Comparison of ENCODE assay signal across 21 cellular contexts in genomic region chr18:28831908-28832307, GRCh38.
A peak's percentile ranks its signal among the peaks of the same experiment; 100 is the strongest.
DNase-seq lines count a peak whose midpoint lies in the region; ATAC-seq and TF ChIP-seq lines count a peak whose summit lies in the region.
"Had no signal": no experiment of that assay in that cellular context is flagged by ENCODE, and none has a peak within 500 bp of the region (broad histone marks: within the 10 kb centered on the region; RNA-seq: fewer than 3 reads in every experiment).

No MANE protein-coding gene starts in this region.

- H3K27ac ChIP-seq in GM23338 (ENCODE audit: low read depth) (no peak overlapping the region), cingulate gyrus (ENCODE audit: low read depth, low read length) (peak overlapping the region; percentile 3), OCI-LY7 (ENCODE audit: low read depth, low read length, poor library complexity, severe bottlenecking) (no peak overlapping the region)
- H3K27ac ChIP-seq: A549; BLaER1 treated with 17β-estradiol and CSF1 and Interleukin-3, amounts not matched to agents 10 nM and 100 nM had no signal

- H3K36me3 Mint-ChIP-seq in GM23338 (ENCODE audit: low read depth) = no peaks in the 10 kb centered on the region
- H3K36me3 Mint-ChIP-seq in activated CD8-positive, alpha-beta memory T cell treated with anti-CD3 and anti-CD28 coated beads, Interleukin-2, amount 10 ng/mL, durations not matched to agents 7 days and 5 days = no peaks in the 10 kb centered on the region
- H3K36me3 Mint-ChIP-seq: CD14-positive monocyte had no signal

- CTCF ChIA-PET in activated CD8-positive, alpha-beta memory T cell treated with anti-CD3 and anti-CD28 coated beads, Interleukin-2, amount 10 ng/mL, durations not matched to agents 7 days and 5 days (lab: Charles Lee) = no interaction called here
- CTCF ChIA-PET in OCI-LY7 (lab: Charles Lee; ENCODE audit: unreplicated experiment) = no interaction called here

- H3K4me3 ChIP-seq in GM23338 = no peak overlapping the region
- H3K4me3 ChIP-seq in OCI-LY7 (ENCODE audit: low read depth, low read length, poor library complexity, severe bottlenecking) = no peak overlapping the region
- H3K4me3 ChIP-seq: A549; BLaER1 treated with 17β-estradiol and CSF1 and Interleukin-3, amounts not matched to agents 10 nM and 100 nM had no signal

- peak; percentile 50 for ATAC-seq in GM23338
- no peak for ATAC-seq in activated CD8-positive, alpha-beta memory T cell treated with anti-CD3 and anti-CD28 coated beads, Interleukin-2, amount 10 ng/mL, durations not matched to agents 7 days and 5 days
- ATAC-seq: A549, HCT116 had no signal

- H3K4me2 ChIP-seq in GM23338 (peak overlapping the region; percentile 5; the same call in 1 of the 2 replicates), OCI-LY7 (ENCODE audit: low read length) (no peak overlapping the region)
- H3K4me2 ChIP-seq: A549; BLaER1 treated with 17β-estradiol and CSF1 and Interleukin-3, amounts not matched to agents 10 nM and 100 nM had no signal

- H3K4me1 Mint-ChIP-seq in GM23338 = peaks cover 23% of the 10 kb centered on the region
- H3K4me1 Mint-ChIP-seq in activated CD8-positive, alpha-beta memory T cell treated with anti-CD3 and anti-CD28 coated beads, Interleukin-2, amount 10 ng/mL, durations not matched to agents 7 days and 5 days = no peaks in the 10 kb centered on the region
- H3K4me1 Mint-ChIP-seq: CD14-positive monocyte; CD8-positive, alpha-beta memory T cell had no signal

- no TSS peak for BruUV-seq in OCI-LY7 (replicated peaks; lab: Mats Ljungman, UMichigan)

- H4K20me1 ChIP-seq in GM23338 (replicated peaks; ENCODE audit: insufficient read depth) = no peaks in the 10 kb centered on the region
- no peaks in the 10 kb centered on the region for H4K20me1 ChIP-seq in OCI-LY7 (ENCODE audit: insufficient read depth, low read length)
- H4K20me1 ChIP-seq: BLaER1 treated with 17β-estradiol and CSF1 and Interleukin-3, amounts not matched to agents 10 nM and 100 nM had no signal

- POLR2A ChIA-PET in OCI-LY7 (lab: Charles Lee) = no interaction called here

- H2AFZ ChIP-seq in GM23338 (no peak overlapping the region), OCI-LY7 (ENCODE audit: low read length) (no peak overlapping the region)

- no peak for TF ChIP-seq CTCF in GM23338 (conservative IDR thresholded peaks at IDR 0.05; ENCODE audit: low read depth in 2 of 2)
- TF ChIP-seq CTCF in OCI-LY7 (conservative IDR thresholded peaks at IDR 0.05; ENCODE audit: low read length) = no peak

- H3K27ac Mint-ChIP-seq in GM23338 = no peak overlapping the region
- H3K27ac Mint-ChIP-seq in activated CD8-positive, alpha-beta memory T cell treated with anti-CD3 and anti-CD28 coated beads, Interleukin-2, amount 10 ng/mL, durations not matched to agents 7 days and 5 days = no peak overlapping the region
- H3K27ac Mint-ChIP-seq: CD14-positive monocyte; CD4-positive, alpha-beta T cell; CD8-positive, alpha-beta memory T cell; H9 had no signal

- no peaks in the 10 kb centered on the region for H3K79me2 ChIP-seq in GM23338 (replicated peaks; ENCODE audit: insufficient read depth)
- H3K79me2 ChIP-seq in OCI-LY7 (ENCODE audit: insufficient read depth, low read depth, low read length) = no peaks in the 10 kb centered on the region

- H3F3A ChIP-seq in GM23338 (replicated peaks; ENCODE audit: low read depth) = no peaks in the 10 kb centered on the region

- H3K9me3 ChIP-seq in OCI-LY7 (ENCODE audit: low read length) = no peaks in the 10 kb centered on the region
- H3K9me3 ChIP-seq: A549; BE2C; BLaER1 treated with 17β-estradiol and CSF1 and Interleukin-3, amounts not matched to agents 10 nM and 100 nM had no signal

- H3K36me3 ChIP-seq in GM23338 (ENCODE audit: insufficient read depth) = no peaks in the 10 kb centered on the region
- no peaks in the 10 kb centered on the region for H3K36me3 ChIP-seq in OCI-LY7 (ENCODE audit: insufficient read depth, low read length)
- H3K36me3 ChIP-seq: BE2C; BLaER1 treated with 17β-estradiol and CSF1 and Interleukin-3, amounts not matched to agents 10 nM and 100 nM had no signal

- H3K4me3 Mint-ChIP-seq in GM23338 = no peak overlapping the region
- no peak overlapping the region for H3K4me3 Mint-ChIP-seq in activated CD8-positive, alpha-beta memory T cell treated with anti-CD3 and anti-CD28 coated beads, Interleukin-2, amount 10 ng/mL, durations not matched to agents 7 days and 5 days
- H3K4me3 Mint-ChIP-seq: CD14-positive monocyte; CD4-positive, alpha-beta T cell; CD8-positive, alpha-beta memory T cell; H9 had no signal

- no peaks in the 10 kb centered on the region for H3K27me3 Mint-ChIP-seq in GM23338 (ENCODE audit: insufficient read depth, low read depth, poor library complexity)
- no peaks in the 10 kb centered on the region for H3K27me3 Mint-ChIP-seq in activated CD8-positive, alpha-beta memory T cell treated with anti-CD3 and anti-CD28 coated beads, Interleukin-2, amount 10 ng/mL, durations not matched to agents 7 days and 5 days
- H3K27me3 Mint-ChIP-seq: CD4-positive, alpha-beta T cell; CD8-positive, alpha-beta memory T cell had no signal

- H3K27me3 ChIP-seq in GM23338 (ENCODE audit: insufficient read depth) = no peaks in the 10 kb centered on the region
- H3K27me3 ChIP-seq: BE2C; BLaER1 treated with 17β-estradiol and CSF1 and Interleukin-3, amounts not matched to agents 10 nM and 100 nM had no signal

- intact Hi-C loops in OCI-LY7 (cut with micrococcal nuclease; ENCODE audit: unreplicated experiment) = no loop called here

- H3K4me1 ChIP-seq in GM23338 (ENCODE audit: insufficient read depth) = peaks cover 31% of the 10 kb centered on the region
- no peaks in the 10 kb centered on the region for H3K4me1 ChIP-seq in OCI-LY7 (ENCODE audit: insufficient read depth, low read length, poor library complexity, severe bottlenecking)
- H3K4me1 ChIP-seq: BE2C; BLaER1 treated with 17β-estradiol and CSF1 and Interleukin-3, amounts not matched to agents 10 nM and 100 nM had no signal

- H3K9me3 Mint-ChIP-seq in GM23338 = no peaks in the 10 kb centered on the region
- peaks cover 5% of the 10 kb centered on the region for H3K9me3 Mint-ChIP-seq in activated CD8-positive, alpha-beta memory T cell treated with anti-CD3 and anti-CD28 coated beads, Interleukin-2, amount 10 ng/mL, durations not matched to agents 7 days and 5 days (ENCODE audit: low read depth)
- H3K9me3 Mint-ChIP-seq: H9 had no signal

- DNase-seq in GM23338 (ENCODE audit: low spot score) = peak; percentile 7
- DNase-seq in NCI-H526 treated with DMSO at 0.1 percent for 48 hours (lab: John Stamatoyannopoulos, UW) = peak; percentile 43
- DNase-seq in midbrain (lab: John Stamatoyannopoulos, UW) = no peak
- DNase-seq in SHP77 (lab: John Stamatoyannopoulos, UW) = no peak
- DNase-seq in activated CD8-positive, alpha-beta memory T cell treated with anti-CD3 and anti-CD28 coated beads, Interleukin-2, amount 10 ng/mL, durations not matched to agents 7 days and 5 days = no peak
- DNase-seq in OCI-LY7 (ENCODE audit: low spot score) = no peak
- DNase-seq: 8988T; ACHN; AML-193; BE2C; CD4-positive, alpha-beta T cell; CD8-positive, alpha-beta memory T cell; DMS 273 treated with DMSO at 0.1 percent for 48 hours; DMS79; GF-D8; H9 had no signal

- H3K9me2 ChIP-seq in GM23338 (ENCODE audit: insufficient read depth) (no peaks in the 10 kb centered on the region), OCI-LY7 (ENCODE audit: insufficient read depth, low read length) (no peaks in the 10 kb centered on the region)

TF ChIP-seq in GM23338, 12 proteins besides CTCF, POLR2A, EP300 and RAD21:
- TF ChIP-seq ETS1 (IDR thresholded peaks at IDR 0.05) (no peak), NANOG (IDR thresholded peaks at IDR 0.05; ENCODE audit: borderline replicate concordance) (peak; percentile 66)

Comparison
In these comparisons a context has a peak if more than half of its experiments do, and no peak if none do; other contexts are left out.
1. DNase-seq: peak in GM23338 (single experiment) and NCI-H526 treated with DMSO at 0.1 percent for 48 hours (single experiment); none in midbrain (single experiment), SHP77 (0 of 2), activated CD8-positive, alpha-beta memory T cell treated with anti-CD3 and anti-CD28 coated beads, Interleukin-2, amount 10 ng/mL, durations not matched to agents 7 days and 5 days (single experiment) and OCI-LY7 (single experiment).